ENCODE assay signal across 28 cellular contexts in the genomic region with DNA sequence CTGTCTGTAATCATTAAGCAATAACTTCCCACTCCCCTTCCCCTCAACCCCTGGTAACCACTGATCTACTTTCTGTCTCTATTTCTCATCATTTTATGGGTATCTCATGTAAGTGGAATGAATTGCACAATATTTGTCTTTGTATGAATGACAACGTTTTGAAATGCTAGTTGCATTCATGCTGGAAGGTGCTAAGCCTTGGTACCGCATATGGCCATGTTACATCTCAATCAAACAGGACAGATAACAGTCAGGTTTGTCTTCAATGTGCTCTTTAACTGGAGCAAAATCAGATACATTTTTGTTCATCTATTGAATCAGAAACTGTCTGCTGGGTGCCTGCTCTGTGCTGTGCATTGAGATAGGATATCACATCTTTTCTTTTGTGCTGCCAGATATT.
"Had no signal": no experiment of that assay in that cellular context is flagged by ENCODE, and none has a peak within 500 bp of the region (broad histone marks: within the 10 kb centered on the region; RNA-seq: fewer than 3 reads in every experiment).

No MANE protein-coding gene starts in this region.

- H3K4me1 Mint-ChIP-seq: activated CD4-positive, alpha-beta T cell treated with anti-CD3 and anti-CD28 coated beads, Interleukin-2, amount 10 ng/mL, durations not matched to agents 7 days and 5 days; activated naive CD4-positive, alpha-beta T cell treated with anti-CD3 and anti-CD28 coated beads, Interleukin-2, amount 50 U/mL, for 24 hours; activated naive CD8-positive, alpha-beta T cell treated with anti-CD3 and anti-CD28 coated beads, Interleukin-2, amount 10 ng/mL, durations not matched to agents 7 days and 5 days; activated T-helper 17 cell treated with anti-CD3 and anti-CD28 coated beads, Interleukin-2, amount 50 U/mL, for 72 hours; brain had no signal

- DNase-seq: activated CD4-positive, alpha-beta T cell treated with anti-CD3 and anti-CD28 coated beads for 1 hour; activated CD4-positive, alpha-beta T cell treated with anti-CD3 and anti-CD28 coated beads for 4 hours; activated CD4-positive, alpha-beta T cell treated with anti-CD3 and anti-CD28 coated beads, Interleukin-2, amount 10 ng/mL, durations not matched to agents 7 days and 5 days; activated CD4-positive, alpha-beta T cell treated with anti-CD3 and anti-CD28 coated beads, Interleukin-2, amount 50 U/mL, for 48 hours; activated CD8-positive, alpha-beta memory T cell treated with anti-CD3 and anti-CD28 coated beads for 24 hours; activated CD8-positive, alpha-beta T cell treated with anti-CD3 and anti-CD28 coated beads for 36 hours; activated effector memory CD4-positive, alpha-beta T cell treated with Interleukin-2 at 50 U/mL for 16 hours; activated gamma-delta T cell treated with Interleukin-2 at 50 U/mL for 16 hours; activated naive CD4-positive, alpha-beta T cell treated with Interleukin-2 at 50 U/mL for 16 hours; activated naive CD8-positive, alpha-beta T cell treated with anti-CD3 and anti-CD28 coated beads, Interleukin-2, amount 10 ng/mL, durations not matched to agents 7 days and 5 days; activated T-cell treated with anti-CD3 and anti-CD28 coated beads, Interleukin-2, amount 50 U/mL, for 4 hours; central memory CD4-positive, alpha-beta T cell; cerebellar nuclear complex; colonic mucosa; effector CD8-positive, alpha-beta T cell; foreskin fibroblast; head of caudate nucleus; T-helper 2 cell had no signal

- H3K9me3 ChIP-seq: ascending aorta, colonic mucosa had no signal

- H3K4me3 Mint-ChIP-seq: activated CD4-positive, alpha-beta T cell treated with anti-CD3 and anti-CD28 coated beads, Interleukin-2, amount 10 ng/mL, durations not matched to agents 7 days and 5 days; activated CD8-positive, alpha-beta T cell treated with anti-CD3 and anti-CD28 coated beads for 36 hours; activated naive CD4-positive, alpha-beta T cell treated with anti-CD3 and anti-CD28 coated beads, Interleukin-2, amount 50 U/mL, for 24 hours; activated naive CD8-positive, alpha-beta T cell treated with anti-CD3 and anti-CD28 coated beads, Interleukin-2, amount 10 ng/mL, durations not matched to agents 7 days and 5 days; activated T-cell treated with anti-CD3 and anti-CD28 coated beads, Interleukin-2, amount 50 U/mL, for 4 hours; activated T-helper 17 cell treated with anti-CD3 and anti-CD28 coated beads, Interleukin-2, amount 50 U/mL, for 72 hours; brain had no signal

- ATAC-seq: activated CD8-positive, alpha-beta T cell treated with anti-CD3 and anti-CD28 coated beads for 36 hours; activated T-cell treated with anti-CD3 and anti-CD28 coated beads, Interleukin-2, amount 50 U/mL, for 4 hours; activated T-helper 17 cell treated with anti-CD3 and anti-CD28 coated beads, Interleukin-2, amount 50 U/mL, for 72 hours; esophagus mucosa had no signal

- H3K4me1 ChIP-seq: ascending aorta, breast epithelium, colonic mucosa had no signal

- H3K4me3 ChIP-seq: ascending aorta, cardiac muscle cell, colonic mucosa had no signal

- H3K36me3 ChIP-seq: ascending aorta, breast epithelium, cardiac muscle cell, colonic mucosa had no signal

- H3K27me3 Mint-ChIP-seq: activated CD4-positive, alpha-beta T cell treated with anti-CD3 and anti-CD28 coated beads, Interleukin-2, amount 10 ng/mL, durations not matched to agents 7 days and 5 days; brain had no signal

- FAIRE-seq: endometrium, endothelial cell of umbilical vein, frontal cortex had no signal

- H3K27ac Mint-ChIP-seq: activated CD4-positive, alpha-beta T cell treated with anti-CD3 and anti-CD28 coated beads, Interleukin-2, amount 10 ng/mL, durations not matched to agents 7 days and 5 days; activated CD8-positive, alpha-beta T cell treated with anti-CD3 and anti-CD28 coated beads for 36 hours; activated naive CD4-positive, alpha-beta T cell treated with anti-CD3 and anti-CD28 coated beads, Interleukin-2, amount 50 U/mL, for 24 hours; activated naive CD8-positive, alpha-beta T cell treated with anti-CD3 and anti-CD28 coated beads, Interleukin-2, amount 10 ng/mL, durations not matched to agents 7 days and 5 days; activated T-helper 17 cell treated with anti-CD3 and anti-CD28 coated beads, Interleukin-2, amount 50 U/mL, for 72 hours had no signal

- H3K27ac ChIP-seq: ascending aorta, breast epithelium, cardiac muscle cell, colonic mucosa had no signal

- H3K36me3 Mint-ChIP-seq: activated naive CD4-positive, alpha-beta T cell treated with anti-CD3 and anti-CD28 coated beads, Interleukin-2, amount 50 U/mL, for 24 hours; activated naive CD8-positive, alpha-beta T cell treated with anti-CD3 and anti-CD28 coated beads, Interleukin-2, amount 10 ng/mL, durations not matched to agents 7 days and 5 days had no signal

- H3K27me3 ChIP-seq: ascending aorta, breast epithelium, cardiac muscle cell, colonic mucosa had no signal
